14 cellular contexts compared by ENCODE assay signal in genomic region chr3:124701687-124702086, GRCh38. TPM values are rescaled to one million over a fixed set of nuclear protein-coding genes. Genes with fewer than 3 reads are reported as not detected.
A peak's percentile ranks its signal among the peaks of the same experiment; 100 is the strongest.
DNase-seq lines count a peak whose midpoint lies in the region; ATAC-seq lines count a peak whose summit lies in the region.
"Had no signal": no experiment of that assay in that cellular context is flagged by ENCODE, and none has a peak within 500 bp of the region (broad histone marks: within the 10 kb centered on the region; RNA-seq: fewer than 3 reads in every experiment).

No MANE protein-coding gene starts in this region.

- no peak overlapping the region for H3K27ac Mint-ChIP-seq in activated CD4-positive, alpha-beta memory T cell treated with anti-CD3 and anti-CD28 coated beads for 36 hours
- H3K27ac Mint-ChIP-seq: activated T-cell treated with anti-CD3 and anti-CD28 coated beads, Interleukin-2, amount 50 U/mL, for 72 hours had no signal

- H3F3A ChIP-seq in GM23248 (ENCODE audit: insufficient read depth): peaks cover 1% of the 10 kb centered on the region; the same call in 1 of the 2 replicates

- H3K36me3 ChIP-seq in GM23248 (ENCODE audit: low read depth): no peaks in the 10 kb centered on the region
- H3K36me3 ChIP-seq: lower lobe of right lung had no signal

- peaks cover 11% of the 10 kb centered on the region for H3K4me1 ChIP-seq in GM23248 (ENCODE audit: insufficient read depth)
- H3K4me1 ChIP-seq: lower lobe of right lung had no signal

- H3K4me1 Mint-ChIP-seq in activated CD4-positive, alpha-beta memory T cell treated with anti-CD3 and anti-CD28 coated beads for 36 hours (ENCODE audit: low read depth): no peaks in the 10 kb centered on the region

- peak overlapping the region; percentile 5; the same call in 1 of the 2 replicates for H3K4me3 ChIP-seq in GM23248
- H3K4me3 ChIP-seq: lower lobe of right lung had no signal

- ATAC-seq in GM18498 (IDR thresholded peaks at IDR 0.05; ENCODE audit: unreplicated experiment): no peak
- ATAC-seq: activated T-cell treated with anti-CD3 and anti-CD28 coated beads, Interleukin-2, amount 50 U/mL, for 72 hours; lower lobe of right lung had no signal

- H3K27ac ChIP-seq in GM23248: 0 out of 2 replicates have a peak overlapping the region, but pooled peaks have one; percentile 5
- H3K27ac ChIP-seq: lower lobe of right lung had no signal

- no peak overlapping the region for H3K4me3 Mint-ChIP-seq in activated CD4-positive, alpha-beta memory T cell treated with anti-CD3 and anti-CD28 coated beads for 36 hours
- H3K4me3 Mint-ChIP-seq: activated T-cell treated with anti-CD3 and anti-CD28 coated beads, Interleukin-2, amount 50 U/mL, for 72 hours had no signal

- DNase-seq in GM23248: peak; percentile 78
- DNase-seq in astrocyte of the hippocampus (ENCODE audit: low read depth, low spot score): peak; percentile 76
- peak; percentile 86 for DNase-seq in glomerular visceral epithelial cell (ENCODE audit: extremely low spot score)
- DNase-seq in stromal cell of bone marrow (ENCODE audit: low read depth): peak; percentile 63
- no peak for DNase-seq in DMS153 treated with DMSO at 0.1 percent for 48 hours (lab: John Stamatoyannopoulos, UW; ENCODE audit: unreplicated experiment)
- DNase-seq in activated CD4-positive, alpha-beta memory T cell treated with anti-CD3 and anti-CD28 coated beads for 36 hours: no peak
- DNase-seq: activated CD4-positive, CD25-positive, alpha-beta regulatory T cell treated with anti-CD3 and anti-CD28 coated beads, Interleukin-2, amount 50 U/mL, for 72 hours; activated T-cell treated with anti-CD3 and anti-CD28 coated beads, Interleukin-2, amount 50 U/mL, for 72 hours; aorta; Calu3; lower lobe of right lung; NCI-H1417 treated with DMSO at 0.1 percent for 48 hours; T-helper 1 cell had no signal

- peak overlapping the region; percentile 60 for H3K4me2 ChIP-seq in GM23248 (ENCODE audit: unreplicated experiment)

- POLR2A ChIA-PET in activated CD4-positive, alpha-beta memory T cell treated with anti-CD3 and anti-CD28 coated beads for 36 hours (lab: Charles Lee): no interaction called here

- in situ Hi-C loops in GM23248 (cut with MboI): no loop called here

- no peaks in the 10 kb centered on the region for H3K9me3 Mint-ChIP-seq in activated CD4-positive, alpha-beta memory T cell treated with anti-CD3 and anti-CD28 coated beads for 36 hours
- H3K9me3 Mint-ChIP-seq: activated T-cell treated with anti-CD3 and anti-CD28 coated beads, Interleukin-2, amount 50 U/mL, for 72 hours had no signal

- no peak overlapping the region for H2AFZ ChIP-seq in GM23248

- no peaks in the 10 kb centered on the region for H3K9me3 ChIP-seq in GM23248 (ENCODE audit: low read depth)
- H3K9me3 ChIP-seq: lower lobe of right lung had no signal

- H3K27me3 Mint-ChIP-seq in activated CD4-positive, alpha-beta memory T cell treated with anti-CD3 and anti-CD28 coated beads for 36 hours: peaks cover 5% of the 10 kb centered on the region

- no peaks in the 10 kb centered on the region for H3K27me3 ChIP-seq in GM23248 (replicated peaks; ENCODE audit: insufficient read depth)

- intact Hi-C loops in activated CD4-positive, alpha-beta memory T cell treated with anti-CD3 and anti-CD28 coated beads for 36 hours (cut with micrococcal nuclease): no loop called here

- H3K9me2 ChIP-seq in GM23248 (ENCODE audit: insufficient read depth): no peaks in the 10 kb centered on the region

- no peak overlapping the region for H3K9ac ChIP-seq in GM23248

- no peaks in the 10 kb centered on the region for H3K36me3 Mint-ChIP-seq in activated CD4-positive, alpha-beta memory T cell treated with anti-CD3 and anti-CD28 coated beads for 36 hours

- CTCF ChIA-PET in activated CD4-positive, alpha-beta memory T cell treated with anti-CD3 and anti-CD28 coated beads for 36 hours (lab: Charles Lee): interaction anchor here (0.7 to 1.8 kb wide), 3 partner anchors 9 to 154 kb away, joined by 3 to 5 read pairs (median 3); no protein-coding TSS in a partner anchor

- no peaks in the 10 kb centered on the region for H4K20me1 ChIP-seq in GM23248 (ENCODE audit: insufficient read depth)

- WGBS in GM23248 (ENCODE audit: low coverage in 1 of 2, low lambda C conversion rate in 2 of 2, missing lambda C conversion rate in 2 of 2), 2 experiments: 60 to 74% methylated on average over 4 of the region's 4 CpGs

- H3K79me2 ChIP-seq in GM23248 (ENCODE audit: insufficient read depth): no peaks in the 10 kb centered on the region

RNA-seq across cellular contexts. Expression of gene UMPS, which starts 28.6 kb away (rescaled TPM):
- 18.0 and 29.8 TPM in 2 replicates for total RNA-seq in GM23248 (2014; rRNA removed; shearing (Covaris generic))
- polyA plus RNA-seq in GM23248 (2016; fragmentation: Nextera tagmentation; extraction: Ambion mirVana): 37.9 and 38.7 TPM in 2 replicates
- 10 to 100 TPM; 40.9 to 48.1 TPM for total RNA-seq in activated CD4-positive, alpha-beta memory T cell treated with anti-CD3 and anti-CD28 coated beads for 36 hours

Comparison
In these comparisons a context has a peak if more than half of its experiments do, and no peak if none do; other contexts are left out.
1. DNase-seq: peak in GM23248 (single experiment), astrocyte of the hippocampus (single experiment), glomerular visceral epithelial cell (single experiment) and stromal cell of bone marrow (single experiment); none in DMS153 treated with DMSO at 0.1 percent for 48 hours (single experiment) and activated CD4-positive, alpha-beta memory T cell treated with anti-CD3 and anti-CD28 coated beads for 36 hours (single experiment).